Comparison of ENCODE assay signal across 27 cellular contexts in the genomic region with DNA sequence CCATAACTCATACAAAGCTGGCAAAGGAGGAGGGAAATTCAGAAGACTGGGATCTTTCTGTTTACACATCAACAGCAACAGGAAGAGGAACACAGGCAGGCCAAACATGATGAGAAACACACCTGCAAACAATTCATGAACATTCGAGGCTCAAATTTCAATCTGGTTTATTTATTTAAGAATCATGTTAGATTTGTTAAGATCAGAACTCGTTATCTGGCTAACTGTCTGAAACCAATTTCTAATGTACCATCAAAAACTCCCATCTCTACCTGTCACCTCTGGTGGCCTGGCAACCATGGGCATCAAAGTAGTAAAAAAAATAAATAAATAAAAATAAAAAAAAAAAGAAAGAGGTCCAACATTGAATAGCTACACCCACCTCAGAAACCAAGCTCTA. TPM values are rescaled to one million over a fixed set of nuclear protein-coding genes. Genes with fewer than 3 reads are reported as not detected.
DNase-seq lines count a peak whose midpoint lies in the region; ATAC-seq and TF ChIP-seq lines count a peak whose summit lies in the region.
"Had no signal": no experiment of that assay in that cellular context is flagged by ENCODE, and none has a peak within 500 bp of the region (broad histone marks: within the 10 kb centered on the region; RNA-seq: fewer than 3 reads in every experiment).

No MANE protein-coding gene starts in this region.

- DNase-seq in DMS79 treated with DMSO at 0.1 percent for 48 hours (lab: John Stamatoyannopoulos, UW) (peak; percentile 35), DMS79 (lab: John Stamatoyannopoulos, UW) (no peak), NCI-H2029 (lab: John Stamatoyannopoulos, UW) (peak; percentile 46), activated B cell treated with CpG ODN at 0.5 μM for 24 hours (no peak), AG08395 (ENCODE audit: low spot score) (no peak), OCI-M1 (lab: John Stamatoyannopoulos, UW) (no peak), iPS-NIHi11 (ENCODE audit: low spot score) (no peak)
- DNase-seq in CD8-positive, alpha-beta T cell = no peak
- DNase-seq: activated CD4-positive, alpha-beta T cell treated with anti-CD3 and anti-CD28 coated beads for 4 hours; activated naive CD4-positive, alpha-beta T cell treated with anti-CD3 and anti-CD28 coated beads, Interleukin-2, amount 50 U/mL, for 16 hours; AML-193; caudate nucleus; EL; hypothalamus; IMR-90; MG63; NCI-H1694; nephron progenitor cell; pancreas; RPMI8226; stimulated activated CD4-positive, alpha-beta T cell treated with anti-CD3 and anti-CD28 coated beads, Interleukin-2, amount 100 ng/mL, for 48 hours; T-helper 1 cell had no signal

- peaks cover 45% of the 10 kb centered on the region for H3K4me1 Mint-ChIP-seq in CD8-positive, alpha-beta T cell (ENCODE audit: low read depth)
- peaks cover 25% of the 10 kb centered on the region for H3K4me1 Mint-ChIP-seq in activated B cell treated with CpG ODN at 0.5 μM for 24 hours

- H3K4me3 Mint-ChIP-seq in CD8-positive, alpha-beta T cell = no peak overlapping the region
- H3K4me3 Mint-ChIP-seq in activated B cell treated with CpG ODN at 0.5 μM for 24 hours = no peak overlapping the region
- H3K4me3 Mint-ChIP-seq: dendritic cell treated with granulocyte-macrophage colony-stimulating factor and Interleukin-4, amounts not matched to agents 40 ng/mL and 50 ng/mL, for 4 days; nephron progenitor cell; stimulated activated memory B cell treated with anti-CD40 and anti-IgM and Interleukin-4, amounts not matched to agents 10 μg/mL and 1 μg/mL and 100 μg/mL, for 72 hours had no signal

- peaks cover 48% of the 10 kb centered on the region for H3K36me3 ChIP-seq in CD8-positive, alpha-beta T cell (ENCODE audit: insufficient read depth, low read length)

- H3K27me3 ChIP-seq in CD8-positive, alpha-beta T cell (ENCODE audit: insufficient read depth, low read length) = no peaks in the 10 kb centered on the region
- H3K27me3 ChIP-seq: ascending aorta, gastroesophageal sphincter, MG63, pancreas, suprapubic skin had no signal

- POLR2A ChIA-PET in CD8-positive, alpha-beta T cell (lab: Charles Lee) = interaction anchor here (1.7 kb wide), 1 partner anchor 27 kb away, joined by 11 read pairs; no protein-coding TSS in a partner anchor
- POLR2A ChIA-PET in activated B cell treated with CpG ODN at 0.5 μM for 24 hours (lab: Charles Lee) = interaction anchor here (1.6 kb wide), 1 partner anchor 11 kb away, joined by 5 read pairs; no protein-coding TSS in a partner anchor

- no peak overlapping the region for H3K27ac ChIP-seq in CD8-positive, alpha-beta T cell (ENCODE audit: low read depth, low read length)
- H3K27ac ChIP-seq: ascending aorta, gastroesophageal sphincter, pancreas, suprapubic skin had no signal

- peaks cover 81% of the 10 kb centered on the region for H3K36me3 Mint-ChIP-seq in CD8-positive, alpha-beta T cell
- H3K36me3 Mint-ChIP-seq in activated B cell treated with CpG ODN at 0.5 μM for 24 hours (ENCODE audit: low read depth) = peaks cover 88% of the 10 kb centered on the region

- intact Hi-C loops in CD8-positive, alpha-beta T cell (cut with DNase I, micrococcal nuclease) = loop anchor here in 1 of 2 experiments (10.0 kb wide), 1 partner anchor 557 kb away; no protein-coding TSS in a partner anchor
- intact Hi-C loops in activated B cell treated with CpG ODN at 0.5 μM for 24 hours (cut with micrococcal nuclease) = no loop called here

- CTCF ChIA-PET in CD8-positive, alpha-beta T cell (lab: Charles Lee) = interaction anchor here (2.6 kb wide), 1 partner anchor 56 kb away, joined by 8 read pairs; no protein-coding TSS in a partner anchor
- CTCF ChIA-PET in activated B cell treated with CpG ODN at 0.5 μM for 24 hours (lab: Charles Lee) = no interaction called here

- peak overlapping the region; percentile 49 for H3K27ac Mint-ChIP-seq in CD8-positive, alpha-beta T cell
- H3K27ac Mint-ChIP-seq in activated B cell treated with CpG ODN at 0.5 μM for 24 hours = peak overlapping the region; percentile 56
- H3K27ac Mint-ChIP-seq: nephron progenitor cell; stimulated activated memory B cell treated with anti-CD40 and anti-IgM and Interleukin-4, amounts not matched to agents 10 μg/mL and 1 μg/mL and 100 μg/mL, for 72 hours had no signal

- no peaks in the 10 kb centered on the region for H3K9me3 Mint-ChIP-seq in CD8-positive, alpha-beta T cell
- no peaks in the 10 kb centered on the region for H3K9me3 Mint-ChIP-seq in activated B cell treated with CpG ODN at 0.5 μM for 24 hours
- H3K9me3 Mint-ChIP-seq: dendritic cell treated with granulocyte-macrophage colony-stimulating factor and Interleukin-4, amounts not matched to agents 40 ng/mL and 50 ng/mL, for 4 days; nephron progenitor cell; stimulated activated memory B cell treated with anti-CD40 and anti-IgM and Interleukin-4, amounts not matched to agents 10 μg/mL and 1 μg/mL and 100 μg/mL, for 72 hours had no signal

- no peaks in the 10 kb centered on the region for H3K27me3 Mint-ChIP-seq in CD8-positive, alpha-beta T cell (ENCODE audit: low read depth)
- no peaks in the 10 kb centered on the region for H3K27me3 Mint-ChIP-seq in activated B cell treated with CpG ODN at 0.5 μM for 24 hours
- H3K27me3 Mint-ChIP-seq: dendritic cell treated with granulocyte-macrophage colony-stimulating factor and Interleukin-4, amounts not matched to agents 40 ng/mL and 50 ng/mL, for 4 days; stimulated activated memory B cell treated with anti-CD40 and anti-IgM and Interleukin-4, amounts not matched to agents 10 μg/mL and 1 μg/mL and 100 μg/mL, for 72 hours had no signal

- TF ChIP-seq CTCF in CD8-positive, alpha-beta T cell (IDR thresholded peaks at IDR 0.05) = no peak
- TF ChIP-seq CTCF in activated B cell treated with CpG ODN at 0.5 μM for 24 hours (IDR thresholded peaks at IDR 0.05) = no peak

- H3K4me1 ChIP-seq in CD8-positive, alpha-beta T cell (ENCODE audit: insufficient read depth, low read length) = peaks cover 7% of the 10 kb centered on the region
- H3K4me1 ChIP-seq: ascending aorta, suprapubic skin had no signal

- no peaks in the 10 kb centered on the region for H3K9me3 ChIP-seq in CD8-positive, alpha-beta T cell (ENCODE audit: low read length)
- H3K9me3 ChIP-seq: ascending aorta, gastroesophageal sphincter, MG63, pancreas, suprapubic skin had no signal

- no peak for ATAC-seq in CD8-positive, alpha-beta T cell
- ATAC-seq in activated B cell treated with CpG ODN at 0.5 μM for 24 hours (ENCODE audit: low read depth) = no peak
- ATAC-seq: gastroesophageal sphincter; pancreas; stimulated activated memory B cell treated with anti-CD40 and anti-IgM and Interleukin-4, amounts not matched to agents 10 μg/mL and 1 μg/mL and 100 μg/mL, for 72 hours had no signal

- H3K4me3 ChIP-seq in CD8-positive, alpha-beta T cell (ENCODE audit: low read depth, low read length) = no peak overlapping the region
- H3K4me3 ChIP-seq: ascending aorta, gastroesophageal sphincter, MG63, pancreas, suprapubic skin had no signal

RNA-seq across cellular contexts. Expression of a gene that starts 9.8 kb away (rescaled TPM):
- total RNA-seq in CD8-positive, alpha-beta T cell = 100 to 1,000 TPM; 105 TPM
- 93.1 and 113 TPM in 2 replicates for total RNA-seq in activated B cell treated with CpG ODN at 0.5 μM for 24 hours

Comparison
In these comparisons a context has a peak if more than half of its experiments do, and no peak if none do; other contexts are left out.
1. DNase-seq: peak in DMS79 treated with DMSO at 0.1 percent for 48 hours (single experiment) and NCI-H2029 (single experiment); none in DMS79 (single experiment), CD8-positive, alpha-beta T cell (0 of 7), activated B cell treated with CpG ODN at 0.5 μM for 24 hours (single experiment), AG08395 (single experiment), OCI-M1 (single experiment) and iPS-NIHi11 (single experiment).